ENCODE assay signal across 14 cellular contexts in the genomic region with DNA sequence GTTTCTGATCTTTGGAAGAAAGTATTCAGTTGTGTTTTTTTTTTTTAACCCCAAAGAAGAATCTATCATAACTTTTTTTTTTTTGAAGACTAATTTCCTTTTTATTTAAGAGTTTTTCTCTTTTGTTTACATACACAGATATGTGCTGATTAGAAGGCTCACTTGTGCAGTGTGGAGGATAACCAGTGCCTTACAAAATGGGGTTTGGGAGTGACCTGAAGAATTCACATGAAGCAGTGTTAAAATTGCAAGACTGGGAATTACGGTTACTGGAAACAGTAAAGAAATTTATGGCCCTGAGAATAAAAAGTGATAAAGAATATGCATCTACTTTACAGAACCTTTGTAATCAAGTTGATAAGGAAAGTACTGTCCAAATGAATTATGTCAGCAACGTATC. TPM values are rescaled to one million over a fixed set of nuclear protein-coding genes. Genes with fewer than 3 reads are reported as not detected.
DNase-seq lines count a peak whose midpoint lies in the region; ATAC-seq and TF ChIP-seq lines count a peak whose summit lies in the region.
"Had no signal": no experiment of that assay in that cellular context is flagged by ENCODE, and none has a peak within 500 bp of the region (broad histone marks: within the 10 kb centered on the region; RNA-seq: fewer than 3 reads in every experiment).

No MANE protein-coding gene starts in this region.

- H3K9me3 ChIP-seq in PC-3 (ENCODE audit: low read length): no peaks in the 10 kb centered on the region
- H3K9me3 ChIP-seq in smooth muscle cell (replicated peaks; ENCODE audit: low read depth): peaks cover 2% of the 10 kb centered on the region

- intact Hi-C loops in PC-3 (cut with micrococcal nuclease): no loop called here

- DNase-seq in PC-3: no peak
- DNase-seq in epithelial cell of prostate (ENCODE audit: low read depth, low spot score): no peak
- no peak for DNase-seq in nephron progenitor cell
- DNase-seq in NCI-H524 (lab: John Stamatoyannopoulos, UW): no peak
- DNase-seq in smooth muscle cell (lab: John Stamatoyannopoulos, UW; ENCODE audit: unreplicated experiment): no peak
- DNase-seq: AML-193; Calu3; CD4-positive, alpha-beta memory T cell; DMS79 treated with DMSO at 0.1 percent for 48 hours; GF-D8; H9 had no signal

- H3K4me1 ChIP-seq in PC-3 (ENCODE audit: insufficient read depth, low read length): peaks cover 43% of the 10 kb centered on the region
- no peaks in the 10 kb centered on the region for H3K4me1 ChIP-seq in smooth muscle cell (ENCODE audit: low read depth)
- H3K4me1 ChIP-seq: BLaER1 had no signal

- H3K9ac ChIP-seq in PC-3 (ENCODE audit: low read length) (no peak overlapping the region), smooth muscle cell (ENCODE audit: low read depth) (no peak overlapping the region)
- H3K9ac ChIP-seq: BLaER1 had no signal

- POLR2A ChIA-PET in PC-3 (lab: Charles Lee; ENCODE audit: unreplicated experiment): no interaction called here

- WGBS in smooth muscle cell (ENCODE audit: low lambda C conversion rate): 69% methylated on average over 2 of the region's 2 CpGs

- H3K4me3 Mint-ChIP-seq in nephron progenitor cell: no peak overlapping the region
- H3K4me3 Mint-ChIP-seq: CD14-positive monocyte; CD4-positive, alpha-beta memory T cell; H9 had no signal

- H3K36me3 ChIP-seq in PC-3 (ENCODE audit: low read depth, low read length) (peaks cover 8% of the 10 kb centered on the region), smooth muscle cell (ENCODE audit: low read depth) (peaks cover 6% of the 10 kb centered on the region)

- no peak for TF ChIP-seq CTCF in PC-3 (conservative IDR thresholded peaks at IDR 0.05; ENCODE audit: low read depth, low read length)
- no peak for TF ChIP-seq CTCF in nephron progenitor cell (IDR thresholded peaks at IDR 0.05)
- TF ChIP-seq CTCF in smooth muscle cell (IDR thresholded peaks at IDR 0.05; ENCODE audit: borderline replicate concordance, insufficient read depth, poor library complexity, severe bottlenecking): no peak

- H3K9me3 Mint-ChIP-seq in nephron progenitor cell: peaks cover 40% of the 10 kb centered on the region

- H3K36me3 Mint-ChIP-seq in nephron progenitor cell (ENCODE audit: low read depth): peaks cover 82% of the 10 kb centered on the region

- no peak for ATAC-seq in PC-3
- no peak for ATAC-seq in HG03159 (IDR thresholded peaks at IDR 0.05; ENCODE audit: unreplicated experiment)

- H3K4me2 ChIP-seq in PC-3 (ENCODE audit: low read length) (peak overlapping the region; percentile 40; the same call in 1 of the 2 replicates), smooth muscle cell (no peak overlapping the region)
- H3K4me2 ChIP-seq: BLaER1 had no signal

- no peak overlapping the region for H2AFZ ChIP-seq in PC-3 (ENCODE audit: low read length)
- H2AFZ ChIP-seq in smooth muscle cell (ENCODE audit: low read depth): no peak overlapping the region

- no peaks in the 10 kb centered on the region for H3K9me2 ChIP-seq in PC-3 (replicated peaks; ENCODE audit: low read length)

- H3K27ac ChIP-seq in PC-3 (ENCODE audit: low read length) (no peak overlapping the region), epithelial cell of prostate (peak overlapping the region; percentile 55), smooth muscle cell (ENCODE audit: low read depth) (no peak overlapping the region)
- H3K27ac ChIP-seq: BLaER1 had no signal

- H3K4me1 Mint-ChIP-seq in nephron progenitor cell: no peaks in the 10 kb centered on the region

- H3K79me2 ChIP-seq in PC-3 (ENCODE audit: low read length) (peaks cover 10% of the 10 kb centered on the region), smooth muscle cell (ENCODE audit: low read depth) (peaks cover 39% of the 10 kb centered on the region)

- CTCF ChIA-PET in PC-3 (lab: Charles Lee): no interaction called here

- peaks cover 5% of the 10 kb centered on the region for H3F3A ChIP-seq in PC-3 (ENCODE audit: low read length, unreplicated experiment)
- no peaks in the 10 kb centered on the region for H3F3A ChIP-seq in smooth muscle cell (ENCODE audit: low read depth)

- H3K27ac Mint-ChIP-seq in nephron progenitor cell: peak overlapping the region; percentile 57
- H3K27ac Mint-ChIP-seq: H9 had no signal

- BruUV-seq in PC-3 (replicated peaks; lab: Mats Ljungman, UMichigan): TSS peak; percentile 21

- H4K20me1 ChIP-seq in PC-3 (ENCODE audit: low read length): no peaks in the 10 kb centered on the region
- H4K20me1 ChIP-seq in smooth muscle cell (ENCODE audit: low read depth): no peaks in the 10 kb centered on the region
- H4K20me1 ChIP-seq: BLaER1 had no signal

- no peaks in the 10 kb centered on the region for H3K27me3 Mint-ChIP-seq in nephron progenitor cell (ENCODE audit: low read depth, poor library complexity)
- H3K27me3 Mint-ChIP-seq: CD4-positive, alpha-beta memory T cell had no signal

- H3K27me3 ChIP-seq in PC-3 (ENCODE audit: low read length): no peaks in the 10 kb centered on the region
- H3K27me3 ChIP-seq in smooth muscle cell (ENCODE audit: low read depth): no peaks in the 10 kb centered on the region
- H3K27me3 ChIP-seq: BLaER1 had no signal

- H3K4me3 ChIP-seq in PC-3 (ENCODE audit: low read length): no peak overlapping the region
- no peak overlapping the region for H3K4me3 ChIP-seq in smooth muscle cell
- H3K4me3 ChIP-seq: BLaER1 had no signal

RNA-seq across cellular contexts. Expression of a gene that starts 50.3 kb away (rescaled TPM):
- total RNA-seq in PC-3 (2014; rRNA removed): 19.4 and 20.2 TPM in 2 replicates
- total RNA-seq in smooth muscle cell: 16.4 and 26.4 TPM in 2 replicates
- 15.2 and 15.6 TPM in 2 replicates for polyA plus RNA-seq in smooth muscle cell
